8 cellular contexts compared by ENCODE assay signal in the genomic region with DNA sequence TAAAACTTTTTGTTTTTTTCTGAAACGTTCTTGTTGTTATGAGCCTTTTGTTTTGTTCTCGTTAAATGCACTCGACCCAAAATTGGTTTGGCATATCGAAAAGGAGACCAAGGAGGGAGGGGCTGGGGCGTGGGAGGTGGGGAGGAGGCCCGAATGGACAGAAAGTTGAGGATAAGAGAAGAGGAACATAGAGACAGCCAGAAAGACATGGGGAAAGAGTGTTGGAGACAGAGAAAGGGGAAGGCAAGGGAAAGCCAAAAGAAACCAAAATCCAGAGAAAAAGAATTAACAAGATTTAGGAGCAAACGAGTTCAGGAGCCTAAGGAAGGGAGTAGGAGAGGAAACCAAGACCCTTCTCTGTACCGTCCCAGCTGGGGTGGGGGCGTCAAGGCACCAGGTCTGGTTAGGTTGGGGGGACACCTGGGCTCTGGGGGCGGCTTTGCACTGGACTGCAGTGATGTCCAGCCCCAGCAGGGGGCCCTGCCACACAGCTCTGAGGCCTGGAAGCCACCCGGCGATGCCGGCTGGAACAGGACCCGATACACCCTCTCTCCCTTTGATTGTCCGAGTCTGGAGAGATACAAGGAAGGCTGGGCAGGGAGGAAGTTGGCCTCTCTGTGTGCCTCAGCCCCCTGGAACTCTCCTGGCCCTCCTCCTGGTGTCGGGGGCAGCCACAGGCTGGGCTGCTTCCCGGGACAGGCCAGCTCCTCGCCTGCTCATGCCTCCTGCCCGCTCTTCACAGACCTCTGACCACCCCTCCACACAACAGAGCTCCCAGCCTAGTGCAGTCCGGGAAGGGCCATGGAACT. TPM values are rescaled to one million over a fixed set of nuclear protein-coding genes. Genes with fewer than 3 reads are reported as not detected.
DNase-seq lines count a peak whose midpoint lies in the region; ATAC-seq and TF ChIP-seq lines count a peak whose summit lies in the region.

No MANE protein-coding gene starts in this region.

- H3K27me3 Mint-ChIP-seq in activated CD8-positive, alpha-beta memory T cell treated with anti-CD3 and anti-CD28 coated beads, Interleukin-2, amount 10 ng/mL, durations not matched to agents 7 days and 5 days = no peaks in the 10 kb centered on the region
- peaks cover 2% of the 10 kb centered on the region for H3K27me3 Mint-ChIP-seq in endothelial cell (ENCODE audit: unreplicated experiment)

- TF ChIP-seq POLR2A in NB4 (IDR thresholded peaks at IDR 0.05; ENCODE audit: extremely low read depth, insufficient read length) = no peak

- peak; percentile 63 for ATAC-seq in activated CD8-positive, alpha-beta memory T cell treated with anti-CD3 and anti-CD28 coated beads, Interleukin-2, amount 10 ng/mL, durations not matched to agents 7 days and 5 days
- ATAC-seq in GM21737 (IDR thresholded peaks at IDR 0.05; ENCODE audit: unreplicated experiment) (no peak), GM19035 (IDR thresholded peaks at IDR 0.05; ENCODE audit: unreplicated experiment) (no peak)

- H3K9me3 Mint-ChIP-seq in activated CD8-positive, alpha-beta memory T cell treated with anti-CD3 and anti-CD28 coated beads, Interleukin-2, amount 10 ng/mL, durations not matched to agents 7 days and 5 days (ENCODE audit: low read depth) = no peaks in the 10 kb centered on the region
- no peaks in the 10 kb centered on the region for H3K9me3 Mint-ChIP-seq in endothelial cell (ENCODE audit: unreplicated experiment)

- no peaks in the 10 kb centered on the region for H3K36me3 Mint-ChIP-seq in activated CD8-positive, alpha-beta memory T cell treated with anti-CD3 and anti-CD28 coated beads, Interleukin-2, amount 10 ng/mL, durations not matched to agents 7 days and 5 days
- peaks cover 4% of the 10 kb centered on the region for H3K36me3 Mint-ChIP-seq in endothelial cell (ENCODE audit: low read depth, unreplicated experiment)

- in situ Hi-C loops in G401 (cut with HindIII; ENCODE audit: low sequenced_read_pairs) = no loop called here

- H3K4me1 Mint-ChIP-seq in activated CD8-positive, alpha-beta memory T cell treated with anti-CD3 and anti-CD28 coated beads, Interleukin-2, amount 10 ng/mL, durations not matched to agents 7 days and 5 days = peaks cover 19% of the 10 kb centered on the region
- H3K4me1 Mint-ChIP-seq in endothelial cell (ENCODE audit: unreplicated experiment) = peaks cover 15% of the 10 kb centered on the region

- H3K4me3 ChIP-seq in NB4 (ENCODE audit: low read depth, low read length) = no peak overlapping the region

- H3K4me3 Mint-ChIP-seq in activated CD8-positive, alpha-beta memory T cell treated with anti-CD3 and anti-CD28 coated beads, Interleukin-2, amount 10 ng/mL, durations not matched to agents 7 days and 5 days = no peak overlapping the region
- no peak overlapping the region for H3K4me3 Mint-ChIP-seq in endothelial cell (ENCODE audit: unreplicated experiment)

- CTCF ChIA-PET in activated CD8-positive, alpha-beta memory T cell treated with anti-CD3 and anti-CD28 coated beads, Interleukin-2, amount 10 ng/mL, durations not matched to agents 7 days and 5 days (lab: Charles Lee) = interaction anchor here (1.0 to 2.8 kb wide), 9 partner anchors 8 to 347 kb away, joined by 3 to 22 read pairs (median 5); a partner anchor contains a TSS

- peak overlapping the region; percentile 71 for H3K27ac Mint-ChIP-seq in activated CD8-positive, alpha-beta memory T cell treated with anti-CD3 and anti-CD28 coated beads, Interleukin-2, amount 10 ng/mL, durations not matched to agents 7 days and 5 days
- H3K27ac Mint-ChIP-seq in endothelial cell (ENCODE audit: unreplicated experiment) = peak overlapping the region; percentile 57

- TF ChIP-seq CTCF in NB4 (IDR thresholded peaks at IDR 0.05; ENCODE audit: low read depth, low read length) (peak; percentile 67), endothelial cell (IDR thresholded peaks at IDR 0.05; ENCODE audit: unreplicated experiment) (peak; percentile 82)

- peak; percentile 68 for DNase-seq in G401 (ENCODE audit: low spot score)
- peak; percentile 46 for DNase-seq in NB4 (ENCODE audit: low read depth)
- peak; percentile 68 for DNase-seq in activated CD8-positive, alpha-beta memory T cell treated with anti-CD3 and anti-CD28 coated beads, Interleukin-2, amount 10 ng/mL, durations not matched to agents 7 days and 5 days
- peak; percentile 80 for DNase-seq in endothelial cell (ENCODE audit: low spot score)
- DNase-seq in medulla oblongata (ENCODE audit: extremely low spot score) = peak; percentile 85
- DNase-seq in stimulated activated CD8-positive, alpha-beta memory T cell treated with anti-CD3 and anti-CD28 coated beads, Interleukin-4, amount 100 ng/mL, for 24 hours (ENCODE audit: low read depth) = peak; percentile 37

RNA-seq across cellular contexts. Expression of a gene that starts 11.6 kb away (rescaled TPM):
- 108 and 120 TPM in 2 replicates for total RNA-seq in G401 (2014; rRNA removed; shearing (Covaris generic))
- 100 to 1,000 TPM; 117 to 124 TPM for total RNA-seq in activated CD8-positive, alpha-beta memory T cell treated with anti-CD3 and anti-CD28 coated beads, Interleukin-2, amount 10 ng/mL, durations not matched to agents 7 days and 5 days
- 7.1 TPM for total RNA-seq in endothelial cell (ENCODE audit: unreplicated experiment)

RNA-seq across cellular contexts. Expression of a gene that starts 30.4 kb away (rescaled TPM):
- total RNA-seq in G401 (2014; rRNA removed; shearing (Covaris generic)) = 31.8 and 37.7 TPM in 2 replicates
- total RNA-seq in activated CD8-positive, alpha-beta memory T cell treated with anti-CD3 and anti-CD28 coated beads, Interleukin-2, amount 10 ng/mL, durations not matched to agents 7 days and 5 days = 10 to 100 TPM; 42.3 to 65.4 TPM
- 122 TPM for total RNA-seq in endothelial cell (ENCODE audit: unreplicated experiment)

RNA-seq across cellular contexts. Expression of a gene that starts 57.5 kb away (rescaled TPM):
- 162 and 188 TPM in 2 replicates for total RNA-seq in G401 (2014; rRNA removed; shearing (Covaris generic))
- 10 to 100 TPM; 60.4 to 81.9 TPM for total RNA-seq in activated CD8-positive, alpha-beta memory T cell treated with anti-CD3 and anti-CD28 coated beads, Interleukin-2, amount 10 ng/mL, durations not matched to agents 7 days and 5 days
- total RNA-seq in endothelial cell (ENCODE audit: unreplicated experiment) = 29.5 TPM

RNA-seq across cellular contexts. Expression of a gene that starts 58.0 kb away (rescaled TPM):
- total RNA-seq in G401 (2014; rRNA removed; shearing (Covaris generic)) = 18.5 and 20.5 TPM in 2 replicates
- 1 to 10 TPM; 3.7 to 4.3 TPM for total RNA-seq in activated CD8-positive, alpha-beta memory T cell treated with anti-CD3 and anti-CD28 coated beads, Interleukin-2, amount 10 ng/mL, durations not matched to agents 7 days and 5 days
- total RNA-seq in endothelial cell (ENCODE audit: unreplicated experiment) = 32.9 TPM

Comparison
In these comparisons a context has a peak if more than half of its experiments do, and no peak if none do; other contexts are left out.
1. RNA of a gene that starts 11.6 kb away (total RNA-seq): 117 to 124 TPM in activated CD8-positive, alpha-beta memory T cell treated with anti-CD3 and anti-CD28 coated beads, Interleukin-2, amount 10 ng/mL, durations not matched to agents 7 days and 5 days and 108 to 120 TPM in G401; 7.1 TPM in endothelial cell (single experiment); every median in the first group is over 10 times any median in the second.
2. Peak in every context shown above with its lines, with median percentiles within 50 percentile points of each other: DNase-seq.